13 cellular contexts compared by ENCODE assay signal in genomic region chr19:3041756-3042517, GRCh38. TPM values are rescaled to one million over a fixed set of nuclear protein-coding genes. Genes with fewer than 3 reads are reported as not detected.
A peak's percentile ranks its signal among the peaks of the same experiment; 100 is the strongest.
DNase-seq lines count a peak whose midpoint lies in the region; ATAC-seq, FAIRE-seq and TF ChIP-seq lines count a peak whose summit lies in the region.
"Had no signal": no experiment of that assay in that cellular context is flagged by ENCODE, and none has a peak within 500 bp of the region (broad histone marks: within the 10 kb centered on the region; RNA-seq: fewer than 3 reads in every experiment).

No MANE protein-coding gene starts in this region.

- no peak for DNase-seq in CD4-positive, CD25-positive, alpha-beta regulatory T cell
- DNase-seq in endodermal cell (peak; percentile 67), COLO668 (lab: John Stamatoyannopoulos, UW; ENCODE audit: unreplicated experiment) (no peak), glomerular visceral epithelial cell (ENCODE audit: extremely low spot score) (no peak), HTR-8/SVneo (ENCODE audit: insufficient read length, low spot score) (no peak)
- DNase-seq: activated CD4-positive, alpha-beta memory T cell treated with anti-CD3 and anti-CD28 coated beads, Interleukin-2, amount 10 ng/mL, durations not matched to agents 7 days and 5 days; KBM-7; PC-3 had no signal

- no peak overlapping the region for H3K4me2 ChIP-seq in parathyroid adenoma (ENCODE audit: low read length)

- H3K36me3 ChIP-seq in CD4-positive, CD25-positive, alpha-beta regulatory T cell (ENCODE audit: control insufficient read depth, insufficient read depth, low read length), result no peaks in the 10 kb centered on the region
- H3K36me3 ChIP-seq in endodermal cell (ENCODE audit: control insufficient read depth, insufficient read depth, low read length) (no peaks in the 10 kb centered on the region), parathyroid adenoma (ENCODE audit: control insufficient read depth, insufficient read depth, low read length) (no peaks in the 10 kb centered on the region)

- no peaks in the 10 kb centered on the region for H3K36me3 Mint-ChIP-seq in CD4-positive, CD25-positive, alpha-beta regulatory T cell
- H3K36me3 Mint-ChIP-seq in endodermal cell (ENCODE audit: low read depth), result no peaks in the 10 kb centered on the region

- H3K4me3 ChIP-seq in CD4-positive, CD25-positive, alpha-beta regulatory T cell (ENCODE audit: low read depth, low read length), result no peak overlapping the region
- H3K4me3 ChIP-seq in endodermal cell (ENCODE audit: low read length), result no peak overlapping the region
- no peak overlapping the region for H3K4me3 ChIP-seq in parathyroid adenoma (ENCODE audit: low read depth, low read length)

- no peak for TF ChIP-seq RAD21 in Ishikawa (IDR thresholded peaks at IDR 0.05; ENCODE audit: low read depth)

- H3K4me1 Mint-ChIP-seq in CD4-positive, CD25-positive, alpha-beta regulatory T cell, result peaks cover 0 to 52% (median 15%) of the 10 kb centered on the region in 4 donors
- peaks cover 19% of the 10 kb centered on the region for H3K4me1 Mint-ChIP-seq in endodermal cell

- peaks cover 0 to 2% (median 0%) of the 10 kb centered on the region in 7 donors for H3K9me3 Mint-ChIP-seq in CD4-positive, CD25-positive, alpha-beta regulatory T cell
- H3K9me3 Mint-ChIP-seq in endodermal cell, result no peaks in the 10 kb centered on the region
- H3K9me3 Mint-ChIP-seq: activated CD4-positive, alpha-beta memory T cell treated with anti-CD3 and anti-CD28 coated beads, Interleukin-2, amount 10 ng/mL, durations not matched to agents 7 days and 5 days; dendritic cell treated with granulocyte-macrophage colony-stimulating factor and Interleukin-4, amounts not matched to agents 40 ng/mL and 50 ng/mL, for 4 days had no signal

- peak overlapping the region in 2 of 3 donors; percentile 28 to 82 for H3K27ac Mint-ChIP-seq in CD4-positive, CD25-positive, alpha-beta regulatory T cell
- H3K27ac Mint-ChIP-seq in endodermal cell, result peak overlapping the region; percentile 32
- H3K27ac Mint-ChIP-seq: activated CD4-positive, alpha-beta memory T cell treated with anti-CD3 and anti-CD28 coated beads, Interleukin-2, amount 10 ng/mL, durations not matched to agents 7 days and 5 days; dendritic cell treated with granulocyte-macrophage colony-stimulating factor and Interleukin-4, amounts not matched to agents 40 ng/mL and 50 ng/mL, for 4 days had no signal

- H3K9me3 ChIP-seq in CD4-positive, CD25-positive, alpha-beta regulatory T cell (ENCODE audit: control insufficient read depth in 2 of 2, low read length in 2 of 2), result no peaks in the 10 kb centered on the region
- no peaks in the 10 kb centered on the region for H3K9me3 ChIP-seq in endodermal cell (ENCODE audit: control insufficient read depth, low read length)
- H3K9me3 ChIP-seq in parathyroid adenoma (ENCODE audit: control insufficient read depth, low read length), result no peaks in the 10 kb centered on the region

- WGBS in endodermal cell (ENCODE audit: insufficient coverage in 1 of 2, insufficient read length in 1 of 2), 2 experiments, result 18 to 32% methylated on average over 2 to 33 of the region's 39 CpGs

- H3K27me3 ChIP-seq in CD4-positive, CD25-positive, alpha-beta regulatory T cell (ENCODE audit: control insufficient read depth, insufficient read depth, low read length), result no peaks in the 10 kb centered on the region
- no peaks in the 10 kb centered on the region for H3K27me3 ChIP-seq in endodermal cell (ENCODE audit: control insufficient read depth, insufficient read depth, low read length, poor library complexity, severe bottlenecking)
- H3K27me3 ChIP-seq in parathyroid adenoma (ENCODE audit: control insufficient read depth, insufficient read depth, low read length), result no peaks in the 10 kb centered on the region

- H3K9ac ChIP-seq in endodermal cell (ENCODE audit: extremely low read depth, low read length, poor library complexity, severe bottlenecking) (no peak overlapping the region), parathyroid adenoma (no peak overlapping the region)

- H3K27ac ChIP-seq in CD4-positive, CD25-positive, alpha-beta regulatory T cell (ENCODE audit: insufficient read depth, low read length, poor library complexity, severe bottlenecking), result no peak overlapping the region
- H3K27ac ChIP-seq in endodermal cell (ENCODE audit: low read depth, low read length), result no peak overlapping the region
- no peak overlapping the region for H3K27ac ChIP-seq in parathyroid adenoma

- no peak for TF ChIP-seq CTCF in endodermal cell (conservative IDR thresholded peaks at IDR 0.05)
- no peak for TF ChIP-seq CTCF in parathyroid adenoma (IDR thresholded peaks at IDR 0.05)

- no peaks in the 10 kb centered on the region for H3K79me2 ChIP-seq in parathyroid adenoma

- H3K27me3 Mint-ChIP-seq in CD4-positive, CD25-positive, alpha-beta regulatory T cell, result peaks cover 4% of the 10 kb centered on the region
- peaks cover 17% of the 10 kb centered on the region for H3K27me3 Mint-ChIP-seq in endodermal cell (ENCODE audit: insufficient read depth)
- H3K27me3 Mint-ChIP-seq: activated CD4-positive, alpha-beta memory T cell treated with anti-CD3 and anti-CD28 coated beads, Interleukin-2, amount 10 ng/mL, durations not matched to agents 7 days and 5 days had no signal

- peak overlapping the region in 3 of 4 donors; percentile 60 to 76 (median 71) for H3K4me3 Mint-ChIP-seq in CD4-positive, CD25-positive, alpha-beta regulatory T cell
- H3K4me3 Mint-ChIP-seq in endodermal cell, result peak overlapping the region; percentile 14
- H3K4me3 Mint-ChIP-seq: activated CD4-positive, alpha-beta memory T cell treated with anti-CD3 and anti-CD28 coated beads, Interleukin-2, amount 10 ng/mL, durations not matched to agents 7 days and 5 days; dendritic cell treated with granulocyte-macrophage colony-stimulating factor and Interleukin-4, amounts not matched to agents 40 ng/mL and 50 ng/mL, for 4 days had no signal

- FAIRE-seq in HTR-8/SVneo (lab: Jason Lieb, UNC), result no peak
- FAIRE-seq: G401.6 had no signal

- peak overlapping the region; percentile 33 for H2AFZ ChIP-seq in parathyroid adenoma

- no peak for TF ChIP-seq EP300 in Ishikawa (IDR thresholded peaks at IDR 0.05; ENCODE audit: borderline replicate concordance)

- no peak for ATAC-seq in CD4-positive, CD25-positive, alpha-beta regulatory T cell (ENCODE audit: low read depth in 2 of 2)
- ATAC-seq in HG03460 (IDR thresholded peaks at IDR 0.05; ENCODE audit: unreplicated experiment), result no peak
- ATAC-seq: PC-3 had no signal

- H3K4me1 ChIP-seq in CD4-positive, CD25-positive, alpha-beta regulatory T cell (ENCODE audit: control insufficient read depth, insufficient read depth, low read length, poor library complexity, severe bottlenecking), result peaks cover 7% of the 10 kb centered on the region
- H3K4me1 ChIP-seq in endodermal cell (ENCODE audit: control insufficient read depth, insufficient read depth, low read length), result peaks cover 5% of the 10 kb centered on the region
- H3K4me1 ChIP-seq in parathyroid adenoma, result peaks cover 3% of the 10 kb centered on the region

TF ChIP-seq in Ishikawa, 13 proteins besides CTCF, POLR2A, EP300 and RAD21:
- TF ChIP-seq CEBPB (IDR thresholded peaks at IDR 0.05) (no peak), ZBTB7A (IDR thresholded peaks at IDR 0.05; ENCODE audit: low read depth) (peak; percentile 34; the same call in 1 of the 2 replicates)

RNA-seq across cellular contexts. Expression of gene TLE2, which starts 12.9 kb away (rescaled TPM):
- 9.3 TPM for total RNA-seq in CD4-positive, CD25-positive, alpha-beta regulatory T cell
- 1 to 10 TPM; 3.1 to 4.5 (median 3.9) TPM for polyA plus RNA-seq in CD4-positive, CD25-positive, alpha-beta regulatory T cell
- total RNA-seq in endodermal cell, result 10 to 100 TPM; 75.0 to 80.3 TPM
- 8.9 TPM for polyA plus RNA-seq in endodermal cell (2013, experiment 1 of 2)
- polyA plus RNA-seq in endodermal cell (2013, experiment 2 of 2), result 10.2 TPM

RNA-seq across cellular contexts. Expression of gene TLE5, which starts 20.4 kb away (rescaled TPM):
- 1,009 TPM for total RNA-seq in CD4-positive, CD25-positive, alpha-beta regulatory T cell
- polyA plus RNA-seq in CD4-positive, CD25-positive, alpha-beta regulatory T cell, result 100 to 1,000 TPM; 608 to 773 (median 661) TPM
- total RNA-seq in endodermal cell, result 100 to 1,000 TPM; 488 to 575 TPM
- 171 TPM for polyA plus RNA-seq in endodermal cell (2013, experiment 1 of 2)
- 199 TPM for polyA plus RNA-seq in endodermal cell (2013, experiment 2 of 2)

RNA-seq across cellular contexts. Expression of gene GNA11, which starts 52.2 kb away (rescaled TPM):
- 0.81 TPM for total RNA-seq in CD4-positive, CD25-positive, alpha-beta regulatory T cell
- polyA plus RNA-seq in CD4-positive, CD25-positive, alpha-beta regulatory T cell, result under 1 TPM in 3 of 4 donors, not detected in 1; 0.21 to 0.44 (median 0.23) TPM
- total RNA-seq in endodermal cell, result 10 to 100 TPM; 26.5 to 29.0 TPM
- polyA plus RNA-seq in endodermal cell (2013, experiment 1 of 2), result 21.8 TPM
- polyA plus RNA-seq in endodermal cell (2013, experiment 2 of 2), result 17.4 TPM

Comparison
In these comparisons a context has a peak if more than half of its experiments do, and no peak if none do; other contexts are left out.
1. RNA of gene GNA11, which starts 52.2 kb away (total RNA-seq): 26.5 to 29.0 TPM in endodermal cell; 0.81 TPM in CD4-positive, CD25-positive, alpha-beta regulatory T cell (single experiment); every median in the first group is over 10 times any median in the second.